ENCODE assay signal across 9 cellular contexts in genomic region chrX:111869639-111870034, GRCh38. TPM values are rescaled to one million over a fixed set of nuclear protein-coding genes. Genes with fewer than 3 reads are reported as not detected.
DNase-seq lines count a peak whose midpoint lies in the region; ATAC-seq and TF ChIP-seq lines count a peak whose summit lies in the region.
"Had no signal": no experiment of that assay in that cellular context is flagged by ENCODE, and none has a peak within 500 bp of the region (broad histone marks: within the 10 kb centered on the region; RNA-seq: fewer than 3 reads in every experiment).

No MANE protein-coding gene starts in this region.

- H3K9me3 Mint-ChIP-seq in brain, result peaks cover 0 to 10% (median 2%) of the 10 kb centered on the region in 5 experiments

- H3K9me3 ChIP-seq in testis, result no peaks in the 10 kb centered on the region
- H3K9me3 ChIP-seq: BLaER1 had no signal

- intact Hi-C loops in testis (cut with DNase I; ENCODE audit: low total_unique reads), result no loop called here

- peaks cover 4% of the 10 kb centered on the region for H3K27me3 Mint-ChIP-seq in brain

- WGBS in testis, 2 donors, result 18 to 60% methylated on average over 1 of the region's 1 CpG

- H3K36me3 Mint-ChIP-seq in brain, result no peaks in the 10 kb centered on the region

- peak overlapping the region in 1 of 5 experiments; percentile 12 for H3K4me3 Mint-ChIP-seq in brain

- no peak overlapping the region for H3K4me3 ChIP-seq in testis
- H3K4me3 ChIP-seq: BLaER1 had no signal

- TF ChIP-seq POLR2A in testis (IDR thresholded peaks at IDR 0.05), result no peak

- H3K27ac Mint-ChIP-seq in brain, result peak overlapping the region in 4 of 5 experiments; percentile 38 to 95 (median 68)

- peak; percentile 8 for DNase-seq in NCI-H146 (lab: John Stamatoyannopoulos, UW)
- DNase-seq in NCI-H146 treated with DMSO at 0.1 percent for 48 hours (lab: John Stamatoyannopoulos, UW; ENCODE audit: unreplicated experiment), result no peak
- DNase-seq in NCI-H510A treated with DMSO at 0.1 percent for 48 hours (lab: John Stamatoyannopoulos, UW), result peak; percentile 60
- DNase-seq in iPS-NIHi11 (ENCODE audit: low spot score), result peak; percentile 47
- peak; percentile 22 for DNase-seq in testis

- TF ChIP-seq CTCF in brain (conservative IDR thresholded peaks at IDR 0.05) (peak; percentile 90 to 94), testis (IDR thresholded peaks at IDR 0.05) (peak; percentile 36 to 51 (median 49))

- ATAC-seq in GM19372 (IDR thresholded peaks at IDR 0.05; ENCODE audit: low read depth, unreplicated experiment) (peak; percentile 76), HG03139 (IDR thresholded peaks at IDR 0.05; ENCODE audit: unreplicated experiment) (peak; percentile 81)

- no peaks in the 10 kb centered on the region for H3K4me1 ChIP-seq in testis
- H3K4me1 ChIP-seq: BLaER1 had no signal

- no peak overlapping the region for H3K27ac ChIP-seq in testis
- H3K27ac ChIP-seq: BLaER1 had no signal

- H3K36me3 ChIP-seq in testis (ENCODE audit: low read depth, missing control alignments), result no peaks in the 10 kb centered on the region
- H3K36me3 ChIP-seq: BLaER1 had no signal

- H3K27me3 ChIP-seq in testis, result no peaks in the 10 kb centered on the region

- peaks cover 45% of the 10 kb centered on the region for H3K4me1 Mint-ChIP-seq in brain

RNA-seq across cellular contexts. Expression of gene TRPC5OS, which starts 6.3 kb away (rescaled TPM):
- polyA plus RNA-seq in brain (ENCODE audit: insufficient read depth, low read depth, low replicate concordance) (not detected), testis (ENCODE audit: insufficient read depth, low read depth, low replicate concordance) (49.8 TPM)
- total RNA-seq in testis, result 100 to 1,000 TPM; 103 to 112 TPM

Comparison
In these comparisons a context has a peak if more than half of its experiments do, and no peak if none do; other contexts are left out.
1. RNA of gene TRPC5OS, which starts 6.3 kb away (polyA plus RNA-seq): 49.8 TPM in testis (single experiment); not detected in brain (single experiment); every median in the first group is over 10 times any median in the second.